In genomic region chr17:6435968-6436367, GRCh38 we compare ENCODE assay signal across 8 cellular contexts. TPM values are rescaled to one million over a fixed set of nuclear protein-coding genes. Genes with fewer than 3 reads are reported as not detected.
DNase-seq lines count a peak whose midpoint lies in the region; ATAC-seq and TF ChIP-seq lines count a peak whose summit lies in the region.

No MANE protein-coding gene starts in this region.

- H3K4me1 Mint-ChIP-seq in activated naive CD8-positive, alpha-beta T cell treated with anti-CD3 and anti-CD28 coated beads, Interleukin-2, amount 50 U/mL, for 24 hours = no peaks in the 10 kb centered on the region

- intact Hi-C loops in left cardiac atrium (cut with DNase I) = loop anchor here in 1 of 2 donors (5.0 kb wide), 1 partner anchor 849 kb away; no protein-coding TSS in a partner anchor
- intact Hi-C loops in sciatic nerve (cut with DNase I) = no loop called here

- TF ChIP-seq CTCF in LNCAP (IDR thresholded peaks at IDR 0.05) = peak; percentile 78

- H3K27ac Mint-ChIP-seq in activated naive CD8-positive, alpha-beta T cell treated with anti-CD3 and anti-CD28 coated beads, Interleukin-2, amount 50 U/mL, for 24 hours = no peak overlapping the region

- H3K9me3 Mint-ChIP-seq in activated naive CD8-positive, alpha-beta T cell treated with anti-CD3 and anti-CD28 coated beads, Interleukin-2, amount 50 U/mL, for 24 hours = peaks cover 8% of the 10 kb centered on the region

- H3K36me3 Mint-ChIP-seq in activated naive CD8-positive, alpha-beta T cell treated with anti-CD3 and anti-CD28 coated beads, Interleukin-2, amount 50 U/mL, for 24 hours (ENCODE audit: low read depth) = peaks cover 3% of the 10 kb centered on the region

- peaks cover 24% of the 10 kb centered on the region for H3K27me3 Mint-ChIP-seq in activated naive CD8-positive, alpha-beta T cell treated with anti-CD3 and anti-CD28 coated beads, Interleukin-2, amount 50 U/mL, for 24 hours

- peak overlapping the region; percentile 7 for H3K4me3 Mint-ChIP-seq in activated naive CD8-positive, alpha-beta T cell treated with anti-CD3 and anti-CD28 coated beads, Interleukin-2, amount 50 U/mL, for 24 hours

- DNase-seq in ELR (ENCODE audit: low read depth) = peak; percentile 79
- DNase-seq in SKM-1 treated with dmso at 0.1 percent for 144 hours (lab: John Stamatoyannopoulos, UW; ENCODE audit: unreplicated experiment) = peak; percentile 12
- DNase-seq in activated naive CD8-positive, alpha-beta T cell treated with anti-CD3 and anti-CD28 coated beads, Interleukin-2, amount 50 U/mL, for 24 hours = peak; percentile 60
- DNase-seq in left cardiac atrium = peak; percentile 63
- DNase-seq in sciatic nerve (ENCODE audit: low spot score) = peak; percentile 73

- ATAC-seq in activated naive CD8-positive, alpha-beta T cell treated with anti-CD3 and anti-CD28 coated beads, Interleukin-2, amount 50 U/mL, for 24 hours = peak; percentile 83
- peak; percentile 82 to 89 for ATAC-seq in left cardiac atrium
- ATAC-seq in sciatic nerve = peak; percentile 91
- ATAC-seq in HG03378 (IDR thresholded peaks at IDR 0.05; ENCODE audit: unreplicated experiment) = no peak
- ATAC-seq in HG02759 (IDR thresholded peaks at IDR 0.05; ENCODE audit: unreplicated experiment) = no peak

RNA-seq across cellular contexts. Expression of gene AIPL1, which starts 1.0 kb away (rescaled TPM):
- total RNA-seq in left cardiac atrium (not detected), sciatic nerve (not detected)

RNA-seq across cellular contexts. Expression of gene PIMREG, which starts 8.3 kb away (rescaled TPM):
- under 1 TPM in 1 of 2 donors, not detected in 1; 0.29 TPM for total RNA-seq in left cardiac atrium
- total RNA-seq in sciatic nerve = not detected

Comparison
In these comparisons a context has a peak if more than half of its experiments do, and no peak if none do; other contexts are left out.
1. DNase-seq: peak in every context shown above with its lines; median percentile 79 in ELR; 73 in sciatic nerve; 63 in left cardiac atrium; 60 in activated naive CD8-positive, alpha-beta T cell treated with anti-CD3 and anti-CD28 coated beads, Interleukin-2, amount 50 U/mL, for 24 hours; 12 in SKM-1 treated with dmso at 0.1 percent for 144 hours.
2. ATAC-seq: peak in activated naive CD8-positive, alpha-beta T cell treated with anti-CD3 and anti-CD28 coated beads, Interleukin-2, amount 50 U/mL, for 24 hours (single experiment), left cardiac atrium (2 of 2) and sciatic nerve (single experiment); none in HG03378 (single experiment) and HG02759 (single experiment).